ENCODE assay signal across 19 cellular contexts in genomic region chr9:135524130-135524861, GRCh38. TPM values are rescaled to one million over a fixed set of nuclear protein-coding genes. Genes with fewer than 3 reads are reported as not detected.
DNase-seq lines count a peak whose midpoint lies in the region; ATAC-seq and TF ChIP-seq lines count a peak whose summit lies in the region.
"Had no signal": no experiment of that assay in that cellular context is flagged by ENCODE, and none has a peak within 500 bp of the region (broad histone marks: within the 10 kb centered on the region; RNA-seq: fewer than 3 reads in every experiment).

No MANE protein-coding gene starts in this region.

- H3K9me3 ChIP-seq in mesodermal cell (ENCODE audit: control insufficient read depth, low read length): no peaks in the 10 kb centered on the region
- H3K9me3 ChIP-seq: Caco-2, suprapubic skin had no signal

- H3K27ac ChIP-seq in brain microvascular endothelial cell: no peak overlapping the region
- H3K27ac ChIP-seq in mesodermal cell (ENCODE audit: low read depth, low read length, severe bottlenecking): peak overlapping the region; percentile 41
- H3K27ac ChIP-seq: suprapubic skin had no signal

- in situ Hi-C loops in brain microvascular endothelial cell (cut with HindIII; ENCODE audit: low pct_ligation_motif_present, low sequenced_read_pairs): no loop called here

- ATAC-seq in natural killer cell (peak in 1 of 3 donors; percentile 3), HG02623 (IDR thresholded peaks at IDR 0.05; ENCODE audit: unreplicated experiment) (no peak)
- no peak for ATAC-seq in natural killer cell treated with Interleukin-12 subunit alpha and Interleukin-12 subunit beta and Interleukin-15 and Interleukin-18, amount 100 ng/mL, for 72 hours

- H3K27me3 ChIP-seq in brain microvascular endothelial cell (replicated peaks): no peaks in the 10 kb centered on the region

- DNase-seq in natural killer cell (peak; percentile 9), brain microvascular endothelial cell (peak; percentile 57), NCI-H2081 treated with DMSO at 0.1 percent for 48 hours (lab: John Stamatoyannopoulos, UW) (no peak), cortex of kidney (lab: John Stamatoyannopoulos, UW) (no peak)
- DNase-seq in natural killer cell treated with Interleukin-12 subunit alpha and Interleukin-12 subunit beta and Interleukin-15 and Interleukin-18, amount 100 ng/mL, for 72 hours (ENCODE audit: low spot score): no peak
- DNase-seq in activated T-helper 1 cell treated with anti-CD3 and anti-CD28 coated beads, Interleukin-12 subunit alpha, Interleukin-12 subunit beta, Interleukin-2, Interleukin-4 antibody, amounts not matched to agents 30 ng/mL and 10 ng/mL and 1 ng/mL, durations not matched to agents 14 hours and 24 hours and 36 hours (ENCODE audit: low spot score): no peak
- DNase-seq: activated T-cell treated with anti-CD3 and anti-CD28 coated beads for 4 hours; Caco-2; kidney; NCI-H2029 treated with DMSO at 0.1 percent for 48 hours; NCI-H69; Right ventricle myocardium superior; stimulated activated CD4-positive, alpha-beta T cell treated with anti-CD3 and anti-CD28 coated beads, Interleukin-1b, Interleukin-23, amount 100 ng/mL, for 48 hours had no signal

- TF ChIP-seq CTCF in natural killer cell (IDR thresholded peaks at IDR 0.05): no peak
- TF ChIP-seq CTCF in brain microvascular endothelial cell (IDR thresholded peaks at IDR 0.05; ENCODE audit: low read depth, low read length, missing control alignments): no peak

- intact Hi-C loops in natural killer cell (cut with micrococcal nuclease): no loop called here
- intact Hi-C loops in activated T-helper 1 cell treated with anti-CD3 and anti-CD28 coated beads, Interleukin-12 subunit alpha, Interleukin-12 subunit beta, Interleukin-2, Interleukin-4 antibody, amounts not matched to agents 30 ng/mL and 10 ng/mL and 1 ng/mL, durations not matched to agents 14 hours and 24 hours and 36 hours (cut with micrococcal nuclease): no loop called here

- peaks cover 26% of the 10 kb centered on the region for H3K4me1 ChIP-seq in mesodermal cell (ENCODE audit: control insufficient read depth, insufficient read depth, low read length, poor library complexity, severe bottlenecking)
- H3K4me1 ChIP-seq: Caco-2, suprapubic skin had no signal

- H3K4me3 ChIP-seq in brain microvascular endothelial cell (ENCODE audit: low read depth, low read length) (no peak overlapping the region), mesodermal cell (ENCODE audit: extremely low read depth, insufficient read depth, low read length, poor library complexity, severe bottlenecking) (no peak overlapping the region)
- H3K4me3 ChIP-seq: suprapubic skin had no signal

- WGBS in mesodermal cell (ENCODE audit: insufficient coverage in 2 of 2), 2 experiments: 85 to 88% methylated on average over 24 to 27 of the region's 27 CpGs

- H3K36me3 ChIP-seq in brain microvascular endothelial cell (replicated peaks) (no peaks in the 10 kb centered on the region), mesodermal cell (ENCODE audit: control insufficient read depth, insufficient read depth, low read length) (no peaks in the 10 kb centered on the region)
- H3K36me3 ChIP-seq: suprapubic skin had no signal

- H3K4me3 Mint-ChIP-seq in natural killer cell: no peak overlapping the region
- no peak overlapping the region for H3K4me3 Mint-ChIP-seq in natural killer cell treated with Interleukin-12 subunit alpha and Interleukin-12 subunit beta and Interleukin-15 and Interleukin-18, amount 100 ng/mL, for 72 hours
- no peak overlapping the region for H3K4me3 Mint-ChIP-seq in activated T-helper 1 cell treated with anti-CD3 and anti-CD28 coated beads, Interleukin-12 subunit alpha, Interleukin-12 subunit beta, Interleukin-2, Interleukin-4 antibody, amounts not matched to agents 30 ng/mL and 10 ng/mL and 1 ng/mL, durations not matched to agents 14 hours and 24 hours and 36 hours

- peaks cover 0 to 2% of the 10 kb centered on the region in 2 donors for H3K27me3 Mint-ChIP-seq in natural killer cell (ENCODE audit: low read depth in 2 of 2)
- H3K27me3 Mint-ChIP-seq in natural killer cell treated with Interleukin-12 subunit alpha and Interleukin-12 subunit beta and Interleukin-15 and Interleukin-18, amount 100 ng/mL, for 72 hours: peaks cover 14% of the 10 kb centered on the region in 2 donors
- peaks cover 6% of the 10 kb centered on the region for H3K27me3 Mint-ChIP-seq in activated T-helper 1 cell treated with anti-CD3 and anti-CD28 coated beads, Interleukin-12 subunit alpha, Interleukin-12 subunit beta, Interleukin-2, Interleukin-4 antibody, amounts not matched to agents 30 ng/mL and 10 ng/mL and 1 ng/mL, durations not matched to agents 14 hours and 24 hours and 36 hours (ENCODE audit: insufficient read depth)

- H3K9me3 Mint-ChIP-seq in natural killer cell: no peaks in the 10 kb centered on the region
- no peaks in the 10 kb centered on the region for H3K9me3 Mint-ChIP-seq in natural killer cell treated with Interleukin-12 subunit alpha and Interleukin-12 subunit beta and Interleukin-15 and Interleukin-18, amount 100 ng/mL, for 72 hours
- no peaks in the 10 kb centered on the region for H3K9me3 Mint-ChIP-seq in activated T-helper 1 cell treated with anti-CD3 and anti-CD28 coated beads, Interleukin-12 subunit alpha, Interleukin-12 subunit beta, Interleukin-2, Interleukin-4 antibody, amounts not matched to agents 30 ng/mL and 10 ng/mL and 1 ng/mL, durations not matched to agents 14 hours and 24 hours and 36 hours

- no peaks in the 10 kb centered on the region for H3K36me3 Mint-ChIP-seq in natural killer cell
- no peaks in the 10 kb centered on the region for H3K36me3 Mint-ChIP-seq in natural killer cell treated with Interleukin-12 subunit alpha and Interleukin-12 subunit beta and Interleukin-15 and Interleukin-18, amount 100 ng/mL, for 72 hours
- H3K36me3 Mint-ChIP-seq in activated T-helper 1 cell treated with anti-CD3 and anti-CD28 coated beads, Interleukin-12 subunit alpha, Interleukin-12 subunit beta, Interleukin-2, Interleukin-4 antibody, amounts not matched to agents 30 ng/mL and 10 ng/mL and 1 ng/mL, durations not matched to agents 14 hours and 24 hours and 36 hours (ENCODE audit: low read depth): no peaks in the 10 kb centered on the region

- no peaks in the 10 kb centered on the region for H3K4me1 Mint-ChIP-seq in natural killer cell
- peaks cover 0 to 4% of the 10 kb centered on the region in 2 donors for H3K4me1 Mint-ChIP-seq in natural killer cell treated with Interleukin-12 subunit alpha and Interleukin-12 subunit beta and Interleukin-15 and Interleukin-18, amount 100 ng/mL, for 72 hours (ENCODE audit: low read depth in 2 of 2)
- H3K4me1 Mint-ChIP-seq in activated T-helper 1 cell treated with anti-CD3 and anti-CD28 coated beads, Interleukin-12 subunit alpha, Interleukin-12 subunit beta, Interleukin-2, Interleukin-4 antibody, amounts not matched to agents 30 ng/mL and 10 ng/mL and 1 ng/mL, durations not matched to agents 14 hours and 24 hours and 36 hours (ENCODE audit: low read depth): no peaks in the 10 kb centered on the region

- H3K27ac Mint-ChIP-seq in natural killer cell: no peak overlapping the region
- no peak overlapping the region for H3K27ac Mint-ChIP-seq in natural killer cell treated with Interleukin-12 subunit alpha and Interleukin-12 subunit beta and Interleukin-15 and Interleukin-18, amount 100 ng/mL, for 72 hours
- no peak overlapping the region for H3K27ac Mint-ChIP-seq in activated T-helper 1 cell treated with anti-CD3 and anti-CD28 coated beads, Interleukin-12 subunit alpha, Interleukin-12 subunit beta, Interleukin-2, Interleukin-4 antibody, amounts not matched to agents 30 ng/mL and 10 ng/mL and 1 ng/mL, durations not matched to agents 14 hours and 24 hours and 36 hours

RNA-seq across cellular contexts. Expression of gene LCN1, which starts 3.1 kb away (rescaled TPM):
- not detected for total RNA-seq in natural killer cell
- total RNA-seq in natural killer cell treated with Interleukin-12 subunit alpha and Interleukin-12 subunit beta and Interleukin-15 and Interleukin-18, amount 100 ng/mL, for 72 hours: not detected
- 3.2 TPM for polyA plus RNA-seq in mesodermal cell (2013, experiment 1 of 2)
- 1.8 TPM for polyA plus RNA-seq in mesodermal cell (2013, experiment 2 of 2)
- not detected in 2 replicates for total RNA-seq in activated T-helper 1 cell treated with anti-CD3 and anti-CD28 coated beads, Interleukin-12 subunit alpha, Interleukin-12 subunit beta, Interleukin-2, Interleukin-4 antibody, amounts not matched to agents 30 ng/mL and 10 ng/mL and 1 ng/mL, durations not matched to agents 14 hours and 24 hours and 36 hours
- total RNA-seq: Caco-2, cerebellum, glomerular endothelial cell, kidney, pulmonary artery endothelial cell, Right ventricle myocardium superior, suprapubic skin had no signal

RNA-seq across cellular contexts. Expression of gene OBP2A, which starts 21.6 kb away (rescaled TPM):
- not detected for total RNA-seq in natural killer cell
- not detected for total RNA-seq in natural killer cell treated with Interleukin-12 subunit alpha and Interleukin-12 subunit beta and Interleukin-15 and Interleukin-18, amount 100 ng/mL, for 72 hours
- 2.5 TPM for polyA plus RNA-seq in mesodermal cell (2013, experiment 1 of 2)
- polyA plus RNA-seq in mesodermal cell (2013, experiment 2 of 2): 1.9 TPM
- total RNA-seq in activated T-helper 1 cell treated with anti-CD3 and anti-CD28 coated beads, Interleukin-12 subunit alpha, Interleukin-12 subunit beta, Interleukin-2, Interleukin-4 antibody, amounts not matched to agents 30 ng/mL and 10 ng/mL and 1 ng/mL, durations not matched to agents 14 hours and 24 hours and 36 hours: not detected in 2 replicates
- total RNA-seq: Caco-2, cerebellum, glomerular endothelial cell, kidney, pulmonary artery endothelial cell, Right ventricle myocardium superior had no signal

RNA-seq across cellular contexts. Expression of gene MRPS2, which starts 23.8 kb away (rescaled TPM):
- 10 to 100 TPM; 15.6 to 26.7 (median 24.7) TPM for total RNA-seq in natural killer cell
- 10 to 100 TPM; 38.2 to 78.3 TPM for total RNA-seq in natural killer cell treated with Interleukin-12 subunit alpha and Interleukin-12 subunit beta and Interleukin-15 and Interleukin-18, amount 100 ng/mL, for 72 hours
- polyA plus RNA-seq in mesodermal cell (2013, experiment 1 of 2): 60.1 TPM
- 55.5 TPM for polyA plus RNA-seq in mesodermal cell (2013, experiment 2 of 2)
- total RNA-seq in activated T-helper 1 cell treated with anti-CD3 and anti-CD28 coated beads, Interleukin-12 subunit alpha, Interleukin-12 subunit beta, Interleukin-2, Interleukin-4 antibody, amounts not matched to agents 30 ng/mL and 10 ng/mL and 1 ng/mL, durations not matched to agents 14 hours and 24 hours and 36 hours: 66.6 and 70.8 TPM in 2 replicates

RNA-seq across cellular contexts. Expression of gene PAEP, which starts 37.3 kb away (rescaled TPM):
- not detected for total RNA-seq in natural killer cell
- not detected for total RNA-seq in natural killer cell treated with Interleukin-12 subunit alpha and Interleukin-12 subunit beta and Interleukin-15 and Interleukin-18, amount 100 ng/mL, for 72 hours
- polyA plus RNA-seq in mesodermal cell (2013, experiment 1 of 2): 4.8 TPM
- 4.2 TPM for polyA plus RNA-seq in mesodermal cell (2013, experiment 2 of 2)
- total RNA-seq in activated T-helper 1 cell treated with anti-CD3 and anti-CD28 coated beads, Interleukin-12 subunit alpha, Interleukin-12 subunit beta, Interleukin-2, Interleukin-4 antibody, amounts not matched to agents 30 ng/mL and 10 ng/mL and 1 ng/mL, durations not matched to agents 14 hours and 24 hours and 36 hours: not detected in 2 replicates
- total RNA-seq: Caco-2, cerebellum, glomerular endothelial cell, kidney, pulmonary artery endothelial cell, Right ventricle myocardium superior had no signal

RNA-seq across cellular contexts. Expression of gene PPP1R26, which starts 44.7 kb away (rescaled TPM):
- total RNA-seq in natural killer cell: 1 to 10 TPM; 3.2 to 5.3 (median 3.6) TPM
- total RNA-seq in natural killer cell treated with Interleukin-12 subunit alpha and Interleukin-12 subunit beta and Interleukin-15 and Interleukin-18, amount 100 ng/mL, for 72 hours: 1 to 10 TPM; 3.7 to 7.7 TPM
- polyA plus RNA-seq in mesodermal cell (2013, experiment 1 of 2): 22.5 TPM
- 19.3 TPM for polyA plus RNA-seq in mesodermal cell (2013, experiment 2 of 2)
- total RNA-seq in activated T-helper 1 cell treated with anti-CD3 and anti-CD28 coated beads, Interleukin-12 subunit alpha, Interleukin-12 subunit beta, Interleukin-2, Interleukin-4 antibody, amounts not matched to agents 30 ng/mL and 10 ng/mL and 1 ng/mL, durations not matched to agents 14 hours and 24 hours and 36 hours: 0.86 and 1.2 TPM in 2 replicates

Comparison
In these comparisons a context has a peak if more than half of its experiments do, and no peak if none do; other contexts are left out.
1. DNase-seq: peak in natural killer cell (single experiment) and brain microvascular endothelial cell (single experiment); none in natural killer cell treated with Interleukin-12 subunit alpha and Interleukin-12 subunit beta and Interleukin-15 and Interleukin-18, amount 100 ng/mL, for 72 hours (single experiment), activated T-helper 1 cell treated with anti-CD3 and anti-CD28 coated beads, Interleukin-12 subunit alpha, Interleukin-12 subunit beta, Interleukin-2, Interleukin-4 antibody, amounts not matched to agents 30 ng/mL and 10 ng/mL and 1 ng/mL, durations not matched to agents 14 hours and 24 hours and 36 hours (single experiment), NCI-H2081 treated with DMSO at 0.1 percent for 48 hours (single experiment) and cortex of kidney (single experiment).